In genomic region chr10:44261296-44261695, GRCh38 we compare ENCODE assay signal across 1 cellular context.
TF ChIP-seq lines count a peak whose summit lies in the region.

No MANE protein-coding gene starts in this region.

TF ChIP-seq in SK-N-SH, 30 proteins besides CTCF, POLR2A, EP300 and RAD21 (continued from another document):
- TF ChIP-seq REST (IDR thresholded peaks at IDR 0.05; ENCODE audit: low read depth, low read length) (no peak), POLR2AphosphoS5 (IDR thresholded peaks at IDR 0.05; ENCODE audit: low read depth, low read length) (peak; percentile 37; the same call in 1 of the 2 replicates), PBX3 (IDR thresholded peaks at IDR 0.05) (peak; percentile 24; the same call in 1 of the 2 replicates), SIN3A (IDR thresholded peaks at IDR 0.05; ENCODE audit: borderline replicate concordance, low read depth, low read length) (no peak), NRF1 (IDR thresholded peaks at IDR 0.05; ENCODE audit: low read depth, low read length) (no peak), RCOR1 (IDR thresholded peaks at IDR 0.05; ENCODE audit: low read length) (peak; percentile 98), TCF12 (IDR thresholded peaks at IDR 0.05) (peak; percentile 71), USF1 (IDR thresholded peaks at IDR 0.05; ENCODE audit: borderline replicate concordance, low read depth) (no peak), TEAD4 (IDR thresholded peaks at IDR 0.05; ENCODE audit: borderline replicate concordance, insufficient read depth) (peak; percentile 61), TAF1 (IDR thresholded peaks at IDR 0.05; ENCODE audit: borderline replicate concordance, low read depth, low read length) (no peak), GATA2 (CRISPR knock-in tag; IDR thresholded peaks at IDR 0.05) (peak; percentile 89), FOXJ3 (CRISPR knock-in tag; IDR thresholded peaks at IDR 0.05) (peak; percentile 98), FOSL2 (IDR thresholded peaks at IDR 0.05; ENCODE audit: borderline replicate concordance, low read depth) (no peak)
